ENCODE assay signal across 23 cellular contexts in the genomic region with DNA sequence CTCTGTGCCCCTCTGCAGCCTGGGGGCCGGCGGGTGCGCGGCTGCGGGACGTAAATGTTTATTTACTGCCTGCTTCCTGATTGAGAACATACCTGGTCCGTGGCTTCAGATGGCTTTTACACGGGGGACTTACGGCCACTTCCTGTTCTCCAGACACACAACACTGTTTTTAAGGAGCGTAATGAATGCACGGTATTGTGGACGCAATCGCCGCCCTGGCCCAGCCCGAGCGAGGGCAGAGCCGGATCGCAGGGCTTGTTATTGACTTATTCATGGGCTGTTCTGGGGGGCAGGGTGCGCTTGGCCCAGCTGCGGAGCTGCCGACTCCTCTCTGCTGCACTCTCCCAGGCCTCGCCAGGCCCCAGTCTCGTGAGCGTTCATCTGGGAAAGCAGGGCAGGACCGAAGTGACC. TPM values are rescaled to one million over a fixed set of nuclear protein-coding genes. Genes with fewer than 3 reads are reported as not detected.
DNase-seq lines count a peak whose midpoint lies in the region; ATAC-seq, FAIRE-seq and TF ChIP-seq lines count a peak whose summit lies in the region.
"Had no signal": no experiment of that assay in that cellular context is flagged by ENCODE, and none has a peak within 500 bp of the region (broad histone marks: within the 10 kb centered on the region; RNA-seq: fewer than 3 reads in every experiment).

No MANE protein-coding gene starts in this region.

- H3K27ac ChIP-seq in BLaER1 (no peak overlapping the region), body of pancreas (peak overlapping the region; percentile 56 to 81 (median 77)), HepG2 (ENCODE audit: extremely low read length, insufficient read depth, low read length) (no peak overlapping the region), smooth muscle cell (ENCODE audit: low read depth) (no peak overlapping the region)
- H3K27ac ChIP-seq: epithelial cell of prostate, GM23248, HL-60, SK-N-MC, upper lobe of left lung had no signal

- H4K20me1 ChIP-seq in BLaER1 = peaks cover 39% of the 10 kb centered on the region
- no peaks in the 10 kb centered on the region for H4K20me1 ChIP-seq in HepG2 (ENCODE audit: insufficient read depth, low read length)
- H4K20me1 ChIP-seq in smooth muscle cell (ENCODE audit: low read depth) = no peaks in the 10 kb centered on the region

- TF ChIP-seq POLR2A in body of pancreas (IDR thresholded peaks at IDR 0.05) (peak in 1 of 3 donors; percentile 24), HepG2 (IDR thresholded peaks at IDR 0.05; ENCODE audit: insufficient read depth in 1 of 2, low read depth in 2 of 2, low read length in 2 of 2) (no peak)

- H3K4me2 ChIP-seq in BLaER1 = peak overlapping the region; percentile 63; the same call in 1 of the 2 replicates
- H3K4me2 ChIP-seq in HepG2 (ENCODE audit: low read depth, low read length) = peak overlapping the region; percentile 61
- no peak overlapping the region for H3K4me2 ChIP-seq in smooth muscle cell

- 13 to 19% methylated on average over 13 to 25 of the region's 25 CpGs for WGBS in body of pancreas, 2 donors
- WGBS in HepG2 (ENCODE audit: low lambda C conversion rate) = 3% methylated on average over 10 of the region's 25 CpGs
- WGBS in smooth muscle cell (ENCODE audit: low lambda C conversion rate) = 92% methylated on average over 25 of the region's 25 CpGs

- DNase-seq in body of pancreas = peak; percentile 42 to 64 (median 59)
- DNase-seq in HepG2 (ENCODE audit: low spot score) = peak; percentile 37
- peak; percentile 88 for DNase-seq in putamen (ENCODE audit: low spot score)
- DNase-seq in stimulated activated CD8-positive, alpha-beta memory T cell treated with anti-CD3 and anti-CD28 coated beads, Interleukin-4, amount 100 ng/mL, for 48 hours = no peak
- DNase-seq in smooth muscle cell (lab: John Stamatoyannopoulos, UW; ENCODE audit: unreplicated experiment) = no peak
- DNase-seq in hepatic stellate cell (ENCODE audit: low spot score) = no peak
- DNase-seq in HTR-8/SVneo (ENCODE audit: insufficient read length, low spot score) = no peak
- DNase-seq: activated CD8-positive, alpha-beta memory T cell treated with anti-CD3 and anti-CD28 coated beads, Interleukin-2, amount 10 ng/mL, durations not matched to agents 7 days and 5 days; cortex of kidney; GM23248; immature natural killer cell; mesendoderm; NCI-H2081; NCI-H526; T1000 had no signal

- POLR2A ChIA-PET in HepG2 (lab: Yijun Ruan, JAX) = no interaction called here

- no peaks in the 10 kb centered on the region for H3F3A ChIP-seq in smooth muscle cell (ENCODE audit: low read depth)

- intact Hi-C loops in body of pancreas (cut with DNase I) = no loop called here
- intact Hi-C loops in HepG2 (cut with micrococcal nuclease; ENCODE audit: unreplicated experiment) = no loop called here

- H3K4me3 ChIP-seq in BLaER1 (no peak overlapping the region), body of pancreas (no peak overlapping the region), HepG2 (replicated peaks in 1 of 3; ENCODE audit: insufficient read depth in 1 of 3, low read depth in 2 of 3, low read length in 3 of 3) (peak overlapping the region in 1 of 3 experiments; percentile 33; a peak in 2 of 6 replicates), smooth muscle cell (no peak overlapping the region)
- H3K4me3 ChIP-seq: GM23248, K562, SK-N-MC, upper lobe of left lung had no signal

- TF ChIP-seq EP300 in HepG2 (IDR thresholded peaks at IDR 0.05; ENCODE audit: low read depth in 2 of 2, low read length in 2 of 2) = no peak
- TF ChIP-seq EP300 in HepG2 (CRISPR knock-in tag; IDR thresholded peaks at IDR 0.05; ENCODE audit: borderline replicate concordance) = no peak

- in situ Hi-C loops in HepG2 (cut with HindIII; ENCODE audit: extremely low pct_ligation_motif_present, low pct_unique_long_range_greater_than_20kb) = no loop called here

- H3K27me3 ChIP-seq in BLaER1 (peaks cover 44% of the 10 kb centered on the region), body of pancreas (no peaks in the 10 kb centered on the region), HepG2 (ENCODE audit: control insufficient read depth in 1 of 2, insufficient read depth in 2 of 2, low read length in 2 of 2) (peaks cover 8 to 56% of the 10 kb centered on the region in 2 experiments), smooth muscle cell (ENCODE audit: low read depth) (no peaks in the 10 kb centered on the region)

- CTCF ChIA-PET in HepG2 (lab: Yijun Ruan, JAX; ENCODE audit: low intra/inter-chr PET ratio, low total read pairs) = no interaction called here

- H3K4me1 ChIP-seq in BLaER1 = peaks cover 29% of the 10 kb centered on the region
- H3K4me1 ChIP-seq in body of pancreas = peaks cover 38% of the 10 kb centered on the region
- peaks cover 23% of the 10 kb centered on the region for H3K4me1 ChIP-seq in HepG2 (ENCODE audit: insufficient read depth, low read length)
- no peaks in the 10 kb centered on the region for H3K4me1 ChIP-seq in smooth muscle cell (ENCODE audit: low read depth)
- H3K4me1 ChIP-seq: upper lobe of left lung had no signal

- ATAC-seq in body of pancreas = peak; percentile 67
- ATAC-seq in HepG2 = peak; percentile 71
- ATAC-seq: activated CD8-positive, alpha-beta memory T cell treated with anti-CD3 and anti-CD28 coated beads, Interleukin-2, amount 10 ng/mL, durations not matched to agents 7 days and 5 days; K562 had no signal

- H3K9ac ChIP-seq in BLaER1 = no peak overlapping the region
- no peak overlapping the region for H3K9ac ChIP-seq in HepG2 (ENCODE audit: insufficient read depth, low read depth, low read length)
- H3K9ac ChIP-seq in smooth muscle cell (ENCODE audit: low read depth) = no peak overlapping the region
- H3K9ac ChIP-seq: GM23248 had no signal

- H3K9me3 ChIP-seq in BLaER1 = no peaks in the 10 kb centered on the region
- H3K9me3 ChIP-seq in body of pancreas = no peaks in the 10 kb centered on the region
- H3K9me3 ChIP-seq in HepG2 (ENCODE audit: low read length) = no peaks in the 10 kb centered on the region
- peaks cover 5% of the 10 kb centered on the region for H3K9me3 ChIP-seq in smooth muscle cell (replicated peaks; ENCODE audit: low read depth)
- H3K9me3 ChIP-seq: upper lobe of left lung had no signal

- no peak for TF ChIP-seq RAD21 in HepG2 (CRISPR knock-in tag; IDR thresholded peaks at IDR 0.05)

- no peaks in the 10 kb centered on the region for H3K36me3 ChIP-seq in BLaER1
- no peaks in the 10 kb centered on the region for H3K36me3 ChIP-seq in body of pancreas (replicated peaks in 1 of 2; ENCODE audit: insufficient read depth in 1 of 2, low read depth in 2 of 2)
- H3K36me3 ChIP-seq in HepG2 (replicated peaks in 1 of 2; ENCODE audit: control insufficient read depth in 1 of 2, insufficient read depth in 2 of 2, low read length in 2 of 2) = no peaks in the 10 kb centered on the region
- H3K36me3 ChIP-seq in smooth muscle cell (ENCODE audit: low read depth) = no peaks in the 10 kb centered on the region
- H3K36me3 ChIP-seq: upper lobe of left lung had no signal

- TF ChIP-seq CTCF in body of pancreas (IDR thresholded peaks at IDR 0.05) = no peak
- TF ChIP-seq CTCF in HepG2 (CRISPR knock-in tag; IDR thresholded peaks at IDR 0.05) = no peak
- TF ChIP-seq CTCF in smooth muscle cell (IDR thresholded peaks at IDR 0.05; ENCODE audit: borderline replicate concordance, insufficient read depth, poor library complexity, severe bottlenecking) = no peak

- no TSS peak for BruUV-seq in HepG2 (replicated peaks; lab: Mats Ljungman, UMichigan)

- H3K79me2 ChIP-seq in HepG2 (ENCODE audit: insufficient read depth, low read length) = no peaks in the 10 kb centered on the region
- H3K79me2 ChIP-seq in smooth muscle cell (ENCODE audit: low read depth) = no peaks in the 10 kb centered on the region

- no peak overlapping the region for H2AFZ ChIP-seq in HepG2 (ENCODE audit: low read length)
- no peak overlapping the region for H2AFZ ChIP-seq in smooth muscle cell (ENCODE audit: low read depth)
- H2AFZ ChIP-seq: GM23248 had no signal

- FAIRE-seq in HepG2 (lab: Jason Lieb, UNC) (no peak), HTR-8/SVneo (lab: Jason Lieb, UNC) (no peak)
- FAIRE-seq: astrocyte, K562 had no signal

TF ChIP-seq in HepG2, 621 proteins besides CTCF, POLR2A, EP300 and RAD21 (continues in another document):
- TF ChIP-seq ZFP90 (CRISPR knock-in tag; IDR thresholded peaks at IDR 0.05; ENCODE audit: borderline replicate concordance) (no peak), SCMH1 (CRISPR knock-in tag; IDR thresholded peaks at IDR 0.05; ENCODE audit: borderline replicate concordance) (no peak), MED8 (CRISPR knock-in tag; IDR thresholded peaks at IDR 0.05; ENCODE audit: insufficient replicate concordance) (no peak)

RNA-seq across cellular contexts. Expression of a gene that starts 52.8 kb away (rescaled TPM):
- total RNA-seq in body of pancreas (not detected), HepG2 (2016; rRNA removed; fragmentation: Illumina TruSeq; extraction: Trizol) (not detected in 2 replicates), smooth muscle cell (not detected in 2 replicates)
- total RNA-seq in HepG2 (2016; cell fraction: cytosol; rRNA removed; fragmentation: Illumina TruSeq; extraction: Trizol; ENCODE audit: low read depth) = not detected in 2 replicates
- total RNA-seq in HepG2 (2016; cell fraction: insoluble cytoplasmic fraction; rRNA removed; fragmentation: Illumina TruSeq; extraction: Trizol) = not detected in 2 replicates
- not detected in 2 replicates for total RNA-seq in HepG2 (2016; cell fraction: membrane; rRNA removed; fragmentation: Illumina TruSeq; extraction: Trizol)
- total RNA-seq in HepG2 (2016; cell fraction: nucleus; rRNA removed; fragmentation: Illumina TruSeq; extraction: Trizol) = not detected in 2 replicates
- polyA plus RNA-seq in HepG2 (2011; rRNA removed) (not detected in 2 replicates), smooth muscle cell (not detected in 2 replicates)
- not detected in 2 replicates for polyA plus RNA-seq in HepG2 (2011; cell fraction: cytosol; rRNA removed)
- not detected in 2 replicates for polyA plus RNA-seq in HepG2 (2011; cell fraction: nucleus; rRNA removed)
- polyA plus RNA-seq in HepG2 (2012) = not detected in 2 replicates
- not detected in 2 replicates for polyA plus RNA-seq in HepG2 (2016; cell fraction: cytosol; fragmentation: Illumina TruSeq; extraction: Trizol; ENCODE audit: low read depth)
- not detected in 2 replicates for polyA plus RNA-seq in HepG2 (2016; cell fraction: insoluble cytoplasmic fraction; fragmentation: Illumina TruSeq; extraction: Trizol; ENCODE audit: low read depth)
- not detected in 2 replicates for polyA plus RNA-seq in HepG2 (2016; cell fraction: membrane; fragmentation: Illumina TruSeq; extraction: Trizol; ENCODE audit: low read depth)
- polyA plus RNA-seq in HepG2 (2016; cell fraction: nucleus; fragmentation: Illumina TruSeq; extraction: Trizol; ENCODE audit: insufficient read depth, low read depth) = not detected in 2 replicates
- not detected in 2 replicates for polyA minus RNA-seq in HepG2 (2011; rRNA and poly(A)+ RNA removed; ENCODE audit: low replicate concordance)
- polyA minus RNA-seq in HepG2 (2011; cell fraction: cytosol; rRNA and poly(A)+ RNA removed) = not detected in 2 replicates
- polyA minus RNA-seq in HepG2 (2011; cell fraction: nucleus; rRNA and poly(A)+ RNA removed) = not detected in 2 replicates
- total RNA-seq: A673; activated CD8-positive, alpha-beta memory T cell treated with anti-CD3 and anti-CD28 coated beads, Interleukin-2, amount 10 ng/mL, durations not matched to agents 7 days and 5 days; astrocyte; GM23248; K562; upper lobe of left lung had no signal
- polyA plus RNA-seq: GM23248, immature natural killer cell, K562 had no signal

Comparison
In these comparisons a context has a peak if more than half of its experiments do, and no peak if none do; other contexts are left out.
1. H3K27ac ChIP-seq: peak in body of pancreas (4 of 4); none in BLaER1 (single experiment), HepG2 (single experiment) and smooth muscle cell (single experiment).
2. DNase-seq: peak in body of pancreas (4 of 4), HepG2 (single experiment) and putamen (single experiment); none in stimulated activated CD8-positive, alpha-beta memory T cell treated with anti-CD3 and anti-CD28 coated beads, Interleukin-4, amount 100 ng/mL, for 48 hours (single experiment), smooth muscle cell (single experiment), hepatic stellate cell (single experiment) and HTR-8/SVneo (single experiment).